In genomic region chr2:158432117-158432516, GRCh38 we compare ENCODE assay signal across 26 cellular contexts.
"Had no signal": no experiment of that assay in that cellular context is flagged by ENCODE, and none has a peak within 500 bp of the region (broad histone marks: within the 10 kb centered on the region; RNA-seq: fewer than 3 reads in every experiment).

No MANE protein-coding gene starts in this region.

- ATAC-seq: effector memory CD8-positive, alpha-beta T cell; esophagus mucosa; gastroesophageal sphincter; heart right ventricle; left cardiac atrium; left lung; left ventricle myocardium superior had no signal

- DNase-seq: effector CD8-positive, alpha-beta T cell; effector memory CD8-positive, alpha-beta T cell; endodermal cell; erythroblast; esophagus squamous epithelium; foreskin fibroblast; foreskin melanocyte; glutamatergic neuron; head of caudate nucleus; heart right ventricle; hippocampal formation; left cardiac atrium; left lung; left ventricle myocardium superior; mammary epithelial cell; mesendoderm; midbrain had no signal

- H3K27ac ChIP-seq: coronary artery, epithelial cell of prostate, esophagus squamous epithelium, gastroesophageal sphincter, heart right ventricle, left lung had no signal

- FAIRE-seq: colon, endometrium, islet of Langerhans, keratinocyte had no signal

- H3K36me3 ChIP-seq: esophagus squamous epithelium, gastroesophageal sphincter, heart right ventricle, left lung had no signal

- H3K27me3 ChIP-seq: esophagus squamous epithelium, gastroesophageal sphincter, heart right ventricle, left lung had no signal

- H3K4me3 ChIP-seq: coronary artery, esophagus squamous epithelium, gastroesophageal sphincter, heart right ventricle, left lung, lung had no signal

- H3K4me1 ChIP-seq: esophagus squamous epithelium, gastroesophageal sphincter, heart right ventricle, left lung had no signal
